9 cellular contexts compared by ENCODE assay signal in the genomic region with DNA sequence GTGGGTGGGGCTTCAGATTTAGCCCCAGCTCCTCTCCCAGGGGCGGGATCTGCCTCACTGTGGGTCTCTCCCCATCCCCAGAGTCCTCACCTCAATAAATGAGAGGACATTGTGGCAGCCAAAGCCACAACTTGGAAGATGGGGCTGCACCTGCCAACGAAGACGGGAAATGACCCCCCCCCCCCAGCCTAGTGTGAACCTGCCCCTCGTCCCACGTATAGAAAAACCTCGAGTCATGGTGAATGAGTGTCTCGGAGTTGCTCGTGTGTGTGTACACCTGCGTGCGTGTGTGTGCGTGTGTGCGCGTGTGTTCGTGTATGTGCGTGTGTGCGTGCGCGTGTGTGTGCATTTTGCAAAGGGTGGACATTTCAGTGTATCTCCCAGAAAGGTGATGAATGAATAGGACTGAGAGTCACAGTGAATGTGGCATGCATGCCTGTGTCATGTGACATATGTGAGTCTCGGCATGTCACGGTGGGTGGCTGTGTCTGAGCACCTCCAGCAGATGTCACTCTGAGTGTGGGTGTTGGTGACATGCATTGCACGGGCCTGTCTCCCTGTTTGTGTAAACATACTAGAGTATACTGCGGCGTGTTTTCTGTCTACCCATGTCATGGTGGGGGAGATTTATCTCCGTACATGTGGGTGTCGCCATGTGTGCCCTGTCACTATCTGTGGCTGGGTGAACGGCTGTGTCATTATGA. TPM values are rescaled to one million over a fixed set of nuclear protein-coding genes. Genes with fewer than 3 reads are reported as not detected.
DNase-seq lines count a peak whose midpoint lies in the region; ATAC-seq lines count a peak whose summit lies in the region.
"Had no signal": no experiment of that assay in that cellular context is flagged by ENCODE, and none has a peak within 500 bp of the region (broad histone marks: within the 10 kb centered on the region; RNA-seq: fewer than 3 reads in every experiment).

No MANE protein-coding gene starts in this region.

- H3K27me3 Mint-ChIP-seq in activated CD8-positive, alpha-beta T cell treated with anti-CD3 and anti-CD28 coated beads, Interleukin-2, amount 10 ng/mL, durations not matched to agents 7 days and 5 days (ENCODE audit: low read depth) = peaks cover 17% of the 10 kb centered on the region

- ATAC-seq in GM18498 (IDR thresholded peaks at IDR 0.05; ENCODE audit: unreplicated experiment) (peak; percentile 46), left colon (peak; percentile 42), HG02623 (IDR thresholded peaks at IDR 0.05; ENCODE audit: unreplicated experiment) (no peak)
- ATAC-seq in activated CD8-positive, alpha-beta T cell treated with anti-CD3 and anti-CD28 coated beads, Interleukin-2, amount 10 ng/mL, durations not matched to agents 7 days and 5 days = peak; percentile 45

- H3K9me3 Mint-ChIP-seq in activated CD8-positive, alpha-beta T cell treated with anti-CD3 and anti-CD28 coated beads, Interleukin-2, amount 10 ng/mL, durations not matched to agents 7 days and 5 days (ENCODE audit: insufficient read depth) = no peaks in the 10 kb centered on the region

- DNase-seq in NCI-H2171 (lab: John Stamatoyannopoulos, UW) (peak; percentile 51), left colon (peak; percentile 44 to 51), ACHN (no peak), DMS114 treated with DMSO at 0.1 percent for 48 hours (lab: John Stamatoyannopoulos, UW; ENCODE audit: unreplicated experiment) (no peak)
- peak; percentile 74 for DNase-seq in activated CD8-positive, alpha-beta T cell treated with anti-CD3 and anti-CD28 coated beads, Interleukin-2, amount 10 ng/mL, durations not matched to agents 7 days and 5 days
- peak; percentile 77 for DNase-seq in stimulated activated naive CD4-positive, alpha-beta T cell treated with Interleukin-2 at 50 U/mL for 16 hours (lab: John Stamatoyannopoulos, UW)

- peak overlapping the region; percentile 40 for H3K4me3 Mint-ChIP-seq in activated CD8-positive, alpha-beta T cell treated with anti-CD3 and anti-CD28 coated beads, Interleukin-2, amount 10 ng/mL, durations not matched to agents 7 days and 5 days

- intact Hi-C loops in left colon (cut with DNase I, micrococcal nuclease) = no loop called here

- CTCF ChIA-PET in activated CD8-positive, alpha-beta T cell treated with anti-CD3 and anti-CD28 coated beads, Interleukin-2, amount 10 ng/mL, durations not matched to agents 7 days and 5 days (lab: Charles Lee) = interaction anchor here (0.8 to 3.1 kb wide), 5 partner anchors 27 to 120 kb away, joined by 3 to 12 read pairs (median 4); no protein-coding TSS in a partner anchor

- in situ Hi-C loops in ACHN (cut with HindIII; ENCODE audit: low pct_ligation_motif_present, low pct_unique_long_range_greater_than_20kb, low sequenced_read_pairs) = no loop called here

- POLR2A ChIA-PET in activated CD8-positive, alpha-beta T cell treated with anti-CD3 and anti-CD28 coated beads, Interleukin-2, amount 10 ng/mL, durations not matched to agents 7 days and 5 days (lab: Charles Lee) = interaction anchor here (0.9 kb wide), 1 partner anchor 38 kb away, joined by 3 read pairs; no protein-coding TSS in a partner anchor

- H3K27ac Mint-ChIP-seq in activated CD8-positive, alpha-beta T cell treated with anti-CD3 and anti-CD28 coated beads, Interleukin-2, amount 10 ng/mL, durations not matched to agents 7 days and 5 days = peak overlapping the region; percentile 76

- H3K4me1 Mint-ChIP-seq in activated CD8-positive, alpha-beta T cell treated with anti-CD3 and anti-CD28 coated beads, Interleukin-2, amount 10 ng/mL, durations not matched to agents 7 days and 5 days (ENCODE audit: low read depth) = peaks cover 60% of the 10 kb centered on the region

- peaks cover 11% of the 10 kb centered on the region for H3K36me3 Mint-ChIP-seq in activated CD8-positive, alpha-beta T cell treated with anti-CD3 and anti-CD28 coated beads, Interleukin-2, amount 10 ng/mL, durations not matched to agents 7 days and 5 days (ENCODE audit: low read depth)

RNA-seq across cellular contexts. Expression of gene TRAPPC5, which starts 1.5 kb away (rescaled TPM):
- 10 to 100 TPM; 92.8 to 95.1 TPM for total RNA-seq in activated CD8-positive, alpha-beta T cell treated with anti-CD3 and anti-CD28 coated beads, Interleukin-2, amount 10 ng/mL, durations not matched to agents 7 days and 5 days
- total RNA-seq in left colon = 100 to 1,000 TPM; 107 to 108 TPM

RNA-seq across cellular contexts. Expression of gene MCEMP1, which starts 2.3 kb away (rescaled TPM):
- total RNA-seq in activated CD8-positive, alpha-beta T cell treated with anti-CD3 and anti-CD28 coated beads, Interleukin-2, amount 10 ng/mL, durations not matched to agents 7 days and 5 days = not detected
- not detected for total RNA-seq in left colon
- total RNA-seq: NCI-H460 had no signal

RNA-seq across cellular contexts. Expression of gene RETN, which starts 10.3 kb away (rescaled TPM):
- 1 to 10 TPM; 2.2 to 3.0 TPM for total RNA-seq in activated CD8-positive, alpha-beta T cell treated with anti-CD3 and anti-CD28 coated beads, Interleukin-2, amount 10 ng/mL, durations not matched to agents 7 days and 5 days
- not detected for total RNA-seq in left colon
- total RNA-seq: NCI-H460 had no signal

RNA-seq across cellular contexts. Expression of gene FCER2, which starts 22.8 kb away (rescaled TPM):
- total RNA-seq in activated CD8-positive, alpha-beta T cell treated with anti-CD3 and anti-CD28 coated beads, Interleukin-2, amount 10 ng/mL, durations not matched to agents 7 days and 5 days = under 1 TPM; 0.29 to 0.31 TPM
- under 1 TPM; 0.27 to 0.64 TPM for total RNA-seq in left colon
- total RNA-seq: NCI-H460 had no signal

RNA-seq across cellular contexts. Expression of gene STXBP2, which starts 42.3 kb away (rescaled TPM):
- total RNA-seq in activated CD8-positive, alpha-beta T cell treated with anti-CD3 and anti-CD28 coated beads, Interleukin-2, amount 10 ng/mL, durations not matched to agents 7 days and 5 days = 100 to 1,000 TPM; 162 to 168 TPM
- total RNA-seq in left colon = 100 to 1,000 TPM; 186 to 209 TPM

Comparison
In these comparisons a context has a peak if more than half of its experiments do, and no peak if none do; other contexts are left out.
1. DNase-seq: peak in NCI-H2171 (single experiment), activated CD8-positive, alpha-beta T cell treated with anti-CD3 and anti-CD28 coated beads, Interleukin-2, amount 10 ng/mL, durations not matched to agents 7 days and 5 days (single experiment), left colon (2 of 2) and stimulated activated naive CD4-positive, alpha-beta T cell treated with Interleukin-2 at 50 U/mL for 16 hours (single experiment); none in ACHN (single experiment) and DMS114 treated with DMSO at 0.1 percent for 48 hours (single experiment).